In the genomic region with DNA sequence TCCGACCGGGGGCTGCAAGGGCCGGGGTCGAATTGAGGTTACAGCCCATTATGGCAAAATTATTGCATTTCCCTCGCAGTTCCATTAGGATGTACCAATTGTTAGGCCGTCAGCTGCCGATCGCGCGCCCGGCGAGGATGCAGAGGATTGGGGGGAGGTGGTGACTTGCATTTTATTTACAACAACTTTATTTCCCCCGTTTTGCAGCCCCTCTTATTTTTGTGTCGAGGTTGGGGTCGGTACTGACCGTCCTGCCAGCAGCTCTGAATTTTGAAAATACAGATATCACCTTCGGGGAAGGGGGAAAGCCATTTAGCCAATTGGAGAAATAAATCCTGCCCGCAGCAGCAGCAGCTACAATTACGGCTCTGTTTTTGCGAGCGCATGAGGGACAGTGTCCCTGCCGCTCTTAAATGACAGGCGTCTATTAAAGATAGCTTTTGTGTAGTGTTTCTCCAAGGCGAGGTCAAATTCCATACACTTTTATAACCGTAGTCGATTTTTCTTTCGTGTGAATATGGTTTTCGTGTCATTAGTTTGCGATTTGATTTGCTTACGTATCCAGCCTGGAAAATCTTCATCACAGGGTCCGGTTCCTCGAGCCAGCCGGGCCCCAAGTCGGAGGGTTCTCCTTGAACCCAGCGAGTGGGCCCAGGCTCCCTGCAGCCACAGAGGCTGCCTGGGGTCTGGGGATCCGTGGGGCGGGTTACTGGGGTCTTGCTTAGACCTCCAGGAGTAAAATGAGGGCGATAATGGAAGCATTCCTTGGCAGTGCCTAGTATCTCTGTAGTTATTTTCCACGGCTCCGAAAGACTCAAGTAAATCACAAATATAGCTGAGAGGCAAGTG, we compare ENCODE assay signal across 12 cellular contexts. TPM values are rescaled to one million over a fixed set of nuclear protein-coding genes. Genes with fewer than 3 reads are reported as not detected.
DNase-seq lines count a peak whose midpoint lies in the region; ATAC-seq and TF ChIP-seq lines count a peak whose summit lies in the region.
"Had no signal": no experiment of that assay in that cellular context is flagged by ENCODE, and none has a peak within 500 bp of the region (broad histone marks: within the 10 kb centered on the region; RNA-seq: fewer than 3 reads in every experiment).

No MANE protein-coding gene starts in this region.

- TF ChIP-seq CTCF in DOHH2 (IDR thresholded peaks at IDR 0.05; ENCODE audit: low read depth, low read length, poor library complexity, severe bottlenecking) (peak; percentile 49), hepatocyte (IDR thresholded peaks at IDR 0.05; ENCODE audit: poor library complexity) (no peak), retinal pigment epithelial cell (conservative IDR thresholded peaks at IDR 0.05; ENCODE audit: low read depth, low read length) (peak; percentile 44), GM20000 (IDR thresholded peaks at IDR 0.05; ENCODE audit: extremely low read depth, missing control alignments) (no peak)

- peaks cover 0 to 9% (median 0%) of the 10 kb centered on the region in 3 donors for H3K36me3 Mint-ChIP-seq in immature natural killer cell
- H3K36me3 Mint-ChIP-seq: stimulated activated effector memory CD8-positive, alpha-beta T cell treated with anti-CD3 and anti-CD28 coated beads, Interleukin-12 subunit alpha, Interleukin-12 subunit beta, amount 100 ng/mL, for 72 hours had no signal

- H2AFZ ChIP-seq in hepatocyte: no peak overlapping the region

- H3K9me3 Mint-ChIP-seq in immature natural killer cell: no peaks in the 10 kb centered on the region
- H3K9me3 Mint-ChIP-seq: stimulated activated effector memory CD8-positive, alpha-beta T cell treated with anti-CD3 and anti-CD28 coated beads, Interleukin-12 subunit alpha, Interleukin-12 subunit beta, amount 100 ng/mL, for 72 hours had no signal

- H3K79me2 ChIP-seq in DOHH2 (ENCODE audit: control insufficient read depth, low read length): no peaks in the 10 kb centered on the region
- no peaks in the 10 kb centered on the region for H3K79me2 ChIP-seq in hepatocyte

- H3K36me3 ChIP-seq in DOHH2 (ENCODE audit: control insufficient read depth, low read length) (no peaks in the 10 kb centered on the region), SJCRH30 (no peaks in the 10 kb centered on the region), hepatocyte (replicated peaks; ENCODE audit: insufficient read depth, low read depth) (no peaks in the 10 kb centered on the region)
- H3K36me3 ChIP-seq: cardiac muscle cell had no signal

- H3K27ac ChIP-seq in DOHH2 (ENCODE audit: low read depth, low read length): no peak overlapping the region
- no peak overlapping the region for H3K27ac ChIP-seq in SJCRH30
- no peak overlapping the region for H3K27ac ChIP-seq in hepatocyte
- H3K27ac ChIP-seq: cardiac muscle cell had no signal

- H3K4me1 ChIP-seq in DOHH2 (ENCODE audit: control insufficient read depth, low read length): peaks cover 24% of the 10 kb centered on the region
- no peaks in the 10 kb centered on the region for H3K4me1 ChIP-seq in SJCRH30
- peaks cover 19% of the 10 kb centered on the region for H3K4me1 ChIP-seq in hepatocyte (ENCODE audit: insufficient read depth)

- no peak for ATAC-seq in HG03457 (IDR thresholded peaks at IDR 0.05; ENCODE audit: unreplicated experiment)
- ATAC-seq: stimulated activated effector memory CD8-positive, alpha-beta T cell treated with anti-CD3 and anti-CD28 coated beads, Interleukin-12 subunit alpha, Interleukin-12 subunit beta, amount 100 ng/mL, for 72 hours had no signal

- 41% methylated on average over 40 of the region's 40 CpGs for WGBS in hepatocyte (ENCODE audit: low lambda C conversion rate, missing lambda C conversion rate)

- DNase-seq in SJCRH30 (no peak), hepatocyte (ENCODE audit: low spot score) (no peak), retinal pigment epithelial cell (ENCODE audit: low read depth) (no peak), immature natural killer cell (no peak), GM20000 (ENCODE audit: low spot score) (no peak)
- DNase-seq in stimulated activated naive CD4-positive, alpha-beta T cell (lab: John Stamatoyannopoulos, UW): no peak
- DNase-seq: foreskin melanocyte; stimulated activated CD4-positive, alpha-beta T cell treated with anti-CD3 and anti-CD28 coated beads, Interleukin-15, amount 100 ng/mL, for 24 hours had no signal

- H3K9me2 ChIP-seq in DOHH2 (replicated peaks; ENCODE audit: control insufficient read depth, low read length) (no peaks in the 10 kb centered on the region), hepatocyte (replicated peaks; ENCODE audit: insufficient read depth) (no peaks in the 10 kb centered on the region)

- no peak overlapping the region for H3K4me3 Mint-ChIP-seq in immature natural killer cell
- H3K4me3 Mint-ChIP-seq: stimulated activated effector memory CD8-positive, alpha-beta T cell treated with anti-CD3 and anti-CD28 coated beads, Interleukin-12 subunit alpha, Interleukin-12 subunit beta, amount 100 ng/mL, for 72 hours had no signal

- no peaks in the 10 kb centered on the region for H3F3A ChIP-seq in DOHH2 (ENCODE audit: control insufficient read depth, insufficient read depth)

- peak overlapping the region; percentile 75 for H3K4me2 ChIP-seq in DOHH2 (ENCODE audit: low read length)
- peak overlapping the region; percentile 96 for H3K4me2 ChIP-seq in hepatocyte

- no peak overlapping the region for H3K27ac Mint-ChIP-seq in immature natural killer cell
- H3K27ac Mint-ChIP-seq: stimulated activated effector memory CD8-positive, alpha-beta T cell treated with anti-CD3 and anti-CD28 coated beads, Interleukin-12 subunit alpha, Interleukin-12 subunit beta, amount 100 ng/mL, for 72 hours had no signal

- no peak overlapping the region for H3K4me3 ChIP-seq in DOHH2 (ENCODE audit: low read length)
- peak overlapping the region; percentile 73; the same call in 1 of the 2 replicates for H3K4me3 ChIP-seq in SJCRH30
- no peak overlapping the region for H3K4me3 ChIP-seq in hepatocyte
- H3K4me3 ChIP-seq in retinal pigment epithelial cell (ENCODE audit: low read length): no peak overlapping the region

- no peaks in the 10 kb centered on the region for H4K20me1 ChIP-seq in DOHH2 (ENCODE audit: control insufficient read depth, insufficient read depth, low read depth, low read length)
- no peaks in the 10 kb centered on the region for H4K20me1 ChIP-seq in hepatocyte (ENCODE audit: insufficient read depth, poor library complexity, severe bottlenecking)

- peaks cover 38% of the 10 kb centered on the region for H3K27me3 ChIP-seq in DOHH2 (ENCODE audit: control insufficient read depth, low read length)
- no peaks in the 10 kb centered on the region for H3K27me3 ChIP-seq in SJCRH30
- H3K27me3 ChIP-seq in hepatocyte: peaks cover 99% of the 10 kb centered on the region

- peaks cover 14 to 28% (median 21%) of the 10 kb centered on the region in 3 donors for H3K27me3 Mint-ChIP-seq in immature natural killer cell (ENCODE audit: low read depth in 3 of 3)

- peaks cover 10 to 20% of the 10 kb centered on the region in 2 donors for H3K4me1 Mint-ChIP-seq in immature natural killer cell

- H3K9me3 ChIP-seq in DOHH2 (ENCODE audit: control insufficient read depth, insufficient read depth, low read length): no peaks in the 10 kb centered on the region
- no peaks in the 10 kb centered on the region for H3K9me3 ChIP-seq in SJCRH30 (replicated peaks)
- no peaks in the 10 kb centered on the region for H3K9me3 ChIP-seq in hepatocyte (ENCODE audit: low read depth)

RNA-seq across cellular contexts. Expression of a gene that starts 0.7 kb away (rescaled TPM):
- total RNA-seq in SJCRH30 (2014; rRNA removed; shearing (Covaris generic)): 10.4 and 11.9 TPM in 2 replicates
- total RNA-seq in hepatocyte: 0.08 and 0.70 TPM in 2 replicates
- polyA plus RNA-seq in hepatocyte (0.41 and 0.92 TPM in 2 replicates), immature natural killer cell (1 to 10 TPM in 1 of 3 donors, under 1 TPM in 2; 0.42 to 1.1 (median 0.73) TPM)
- total RNA-seq: cardiac muscle cell had no signal
- polyA plus RNA-seq: cardiac muscle cell had no signal

RNA-seq across cellular contexts. Expression of a gene that starts 3.4 kb away (rescaled TPM):
- total RNA-seq in SJCRH30 (2014; rRNA removed; shearing (Covaris generic)): 3.8 and 4.6 TPM in 2 replicates
- total RNA-seq in hepatocyte: not detected in 2 replicates
- polyA plus RNA-seq in hepatocyte (0.16 and 0.23 TPM in 2 replicates), immature natural killer cell (1 to 10 TPM in 1 of 3 donors, under 1 TPM in 1, not detected in 1; 0.52 to 3.8 TPM)
- total RNA-seq: cardiac muscle cell had no signal
- polyA plus RNA-seq: cardiac muscle cell had no signal

RNA-seq across cellular contexts. Expression of a gene that starts 8.2 kb away (rescaled TPM):
- 12.0 and 12.2 TPM in 2 replicates for total RNA-seq in SJCRH30 (2014; rRNA removed; shearing (Covaris generic))
- total RNA-seq in hepatocyte: 0.83 and 3.0 TPM in 2 replicates
- 4.1 and 4.5 TPM in 2 replicates for polyA plus RNA-seq in hepatocyte
- polyA plus RNA-seq in immature natural killer cell: under 1 TPM in 1 of 3 donors, not detected in 2; 0.13 TPM

RNA-seq across cellular contexts. Expression of a gene that starts 12.3 kb away (rescaled TPM):
- 38.6 and 40.4 TPM in 2 replicates for total RNA-seq in SJCRH30 (2014; rRNA removed; shearing (Covaris generic))
- total RNA-seq in hepatocyte: 0.32 and 0.83 TPM in 2 replicates
- polyA plus RNA-seq in hepatocyte (1.0 TPM in 1 of 2 replicates, not detected in the other), immature natural killer cell (1 to 10 TPM in 2 of 3 donors, not detected in 1; 1.0 to 4.2 TPM)
- total RNA-seq: cardiac muscle cell had no signal
- polyA plus RNA-seq: cardiac muscle cell had no signal

RNA-seq across cellular contexts. Expression of a gene that starts 13.6 kb away (rescaled TPM):
- 5.3 and 5.6 TPM in 2 replicates for total RNA-seq in SJCRH30 (2014; rRNA removed; shearing (Covaris generic))
- 1.3 and 1.4 TPM in 2 replicates for total RNA-seq in hepatocyte
- polyA plus RNA-seq in hepatocyte: 0.69 and 0.96 TPM in 2 replicates
- polyA plus RNA-seq in immature natural killer cell: 1 to 10 TPM in 1 of 3 donors, under 1 TPM in 1, not detected in 1; 0.51 to 1.2 TPM
- total RNA-seq: cardiac muscle cell had no signal

Comparison
In these comparisons a context has a peak if more than half of its experiments do, and no peak if none do; other contexts are left out.
1. CTCF ChIP-seq: peak in DOHH2 (single experiment) and retinal pigment epithelial cell (single experiment); none in hepatocyte (single experiment) and GM20000 (single experiment).